1 cellular context compared by ENCODE assay signal in the genomic region with DNA sequence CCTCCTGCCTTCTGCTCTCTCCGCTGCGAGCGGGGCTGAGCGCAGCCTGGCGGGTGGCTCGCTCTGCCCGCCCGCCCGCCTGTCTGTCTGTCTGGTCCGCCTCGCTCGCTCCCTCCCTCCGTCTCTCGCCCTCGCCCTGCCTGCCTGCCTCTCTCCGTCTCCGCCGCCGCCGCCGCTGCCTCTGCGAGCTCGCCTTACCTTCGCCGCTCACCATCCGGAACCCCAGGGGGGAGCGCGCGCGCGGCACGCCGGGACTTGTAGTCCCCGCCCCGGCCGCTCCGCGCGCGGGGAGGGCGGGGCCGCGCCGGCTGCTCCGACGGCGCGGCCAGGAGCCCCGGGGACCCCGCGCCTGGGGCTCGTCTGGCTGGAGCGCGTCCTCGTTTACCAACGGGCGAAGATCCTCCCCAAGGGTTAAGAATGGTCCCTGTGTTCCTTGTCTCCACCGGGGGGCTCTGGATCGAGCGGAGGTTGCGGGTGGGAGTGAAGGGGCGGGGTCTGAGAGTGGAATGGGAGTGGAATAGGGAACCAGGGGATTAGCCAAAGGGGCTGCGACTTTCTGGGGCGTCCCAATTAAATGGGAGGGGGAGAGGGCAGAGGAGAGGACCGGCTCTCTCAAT.
TF ChIP-seq lines count a peak whose summit lies in the region.

TSS of gene AHDC1 (minus strand) at position 183 of the 617 bp plus-strand sequence. CDS start 52,029 bp downstream, outside the sequence.

TF ChIP-seq in K562, 482 proteins besides CTCF, POLR2A, EP300 and RAD21 (continued from another document and continues in another):
- TF ChIP-seq, protein P1, sequence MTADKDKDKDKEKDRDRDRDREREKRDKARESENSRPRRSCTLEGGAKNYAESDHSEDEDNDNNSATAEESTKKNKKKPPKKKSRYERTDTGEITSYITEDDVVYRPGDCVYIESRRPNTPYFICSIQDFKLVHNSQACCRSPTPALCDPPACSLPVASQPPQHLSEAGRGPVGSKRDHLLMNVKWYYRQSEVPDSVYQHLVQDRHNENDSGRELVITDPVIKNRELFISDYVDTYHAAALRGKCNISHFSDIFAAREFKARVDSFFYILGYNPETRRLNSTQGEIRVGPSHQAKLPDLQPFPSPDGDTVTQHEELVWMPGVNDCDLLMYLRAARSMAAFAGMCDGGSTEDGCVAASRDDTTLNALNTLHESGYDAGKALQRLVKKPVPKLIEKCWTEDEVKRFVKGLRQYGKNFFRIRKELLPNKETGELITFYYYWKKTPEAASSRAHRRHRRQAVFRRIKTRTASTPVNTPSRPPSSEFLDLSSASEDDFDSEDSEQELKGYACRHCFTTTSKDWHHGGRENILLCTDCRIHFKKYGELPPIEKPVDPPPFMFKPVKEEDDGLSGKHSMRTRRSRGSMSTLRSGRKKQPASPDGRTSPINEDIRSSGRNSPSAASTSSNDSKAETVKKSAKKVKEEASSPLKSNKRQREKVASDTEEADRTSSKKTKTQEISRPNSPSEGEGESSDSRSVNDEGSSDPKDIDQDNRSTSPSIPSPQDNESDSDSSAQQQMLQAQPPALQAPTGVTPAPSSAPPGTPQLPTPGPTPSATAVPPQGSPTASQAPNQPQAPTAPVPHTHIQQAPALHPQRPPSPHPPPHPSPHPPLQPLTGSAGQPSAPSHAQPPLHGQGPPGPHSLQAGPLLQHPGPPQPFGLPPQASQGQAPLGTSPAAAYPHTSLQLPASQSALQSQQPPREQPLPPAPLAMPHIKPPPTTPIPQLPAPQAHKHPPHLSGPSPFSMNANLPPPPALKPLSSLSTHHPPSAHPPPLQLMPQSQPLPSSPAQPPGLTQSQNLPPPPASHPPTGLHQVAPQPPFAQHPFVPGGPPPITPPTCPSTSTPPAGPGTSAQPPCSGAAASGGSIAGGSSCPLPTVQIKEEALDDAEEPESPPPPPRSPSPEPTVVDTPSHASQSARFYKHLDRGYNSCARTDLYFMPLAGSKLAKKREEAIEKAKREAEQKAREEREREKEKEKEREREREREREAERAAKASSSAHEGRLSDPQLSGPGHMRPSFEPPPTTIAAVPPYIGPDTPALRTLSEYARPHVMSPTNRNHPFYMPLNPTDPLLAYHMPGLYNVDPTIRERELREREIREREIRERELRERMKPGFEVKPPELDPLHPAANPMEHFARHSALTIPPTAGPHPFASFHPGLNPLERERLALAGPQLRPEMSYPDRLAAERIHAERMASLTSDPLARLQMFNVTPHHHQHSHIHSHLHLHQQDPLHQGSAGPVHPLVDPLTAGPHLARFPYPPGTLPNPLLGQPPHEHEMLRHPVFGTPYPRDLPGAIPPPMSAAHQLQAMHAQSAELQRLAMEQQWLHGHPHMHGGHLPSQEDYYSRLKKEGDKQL (CRISPR knock-in tag; IDR thresholded peaks at IDR 0.05; ENCODE audit: borderline replicate concordance): no peak
- no peak for TF ChIP-seq SPI1 (IDR thresholded peaks at IDR 0.05; ENCODE audit: borderline replicate concordance, low read depth, low read length)
- peak; percentile 84 for TF ChIP-seq TAF1 (IDR thresholded peaks at IDR 0.05; ENCODE audit: control insufficient read depth, extremely low read depth, insufficient read depth, low read length, severe bottlenecking)
- TF ChIP-seq CREB1 (IDR thresholded peaks at IDR 0.05): peak; percentile 35; the same call in 1 of the 2 replicates
- TF ChIP-seq CREB1 (CRISPR knock-in tag; IDR thresholded peaks at IDR 0.05): peak; percentile 59; the same call in 1 of the 2 replicates
- no peak for TF ChIP-seq ZBTB49 (CRISPR knock-in tag; IDR thresholded peaks at IDR 0.05; ENCODE audit: borderline replicate concordance)
- TF ChIP-seq MBD2 (IDR thresholded peaks at IDR 0.05; ENCODE audit: borderline replicate concordance, low read depth): peak; percentile 62; the same call in 1 of the 2 replicates
- TF ChIP-seq TEAD4 (IDR thresholded peaks at IDR 0.05; ENCODE audit: low read length): no peak
- TF ChIP-seq TEAD4 (CRISPR knock-in tag; IDR thresholded peaks at IDR 0.05; ENCODE audit: borderline replicate concordance): no peak
- TF ChIP-seq ARNT (IDR thresholded peaks at IDR 0.05): no peak
- peak; percentile 68 for TF ChIP-seq HMGN3 (IDR thresholded peaks at IDR 0.05; ENCODE audit: borderline replicate concordance, extremely low read depth, insufficient read length, low read depth, low read length)
- no peak for TF ChIP-seq BRF1 (IDR thresholded peaks at IDR 0.05; ENCODE audit: borderline replicate concordance, extremely low read depth, insufficient read length)
- no peak for TF ChIP-seq TCF3 (CRISPR knock-in tag; IDR thresholded peaks at IDR 0.05)
- 0 out of 4 replicates have a peak, but pooled peaks of 1 of the 2 experiments have one; percentile 28 for TF ChIP-seq MLLT1 (IDR thresholded peaks at IDR 0.05)
- no peak for TF ChIP-seq BRD9 (IDR thresholded peaks at IDR 0.05; ENCODE audit: low read depth, partially characterized antibody)
- TF ChIP-seq PHB (CRISPR knock-in tag; IDR thresholded peaks at IDR 0.05): 0 out of 2 replicates have a peak, but pooled peaks have one; percentile 24
- no peak for TF ChIP-seq WHSC1 (IDR thresholded peaks at IDR 0.05; ENCODE audit: low read length)
- TF ChIP-seq ETV6 (IDR thresholded peaks at IDR 0.05; ENCODE audit: borderline replicate concordance in 1 of 2, low read depth in 2 of 2, low read length in 1 of 2): no peak
- no peak for TF ChIP-seq ETV6 (CRISPR knock-in tag; IDR thresholded peaks at IDR 0.05; ENCODE audit: borderline replicate concordance)
- no peak for TF ChIP-seq ZNF766 (CRISPR knock-in tag; conservative IDR thresholded peaks at IDR 0.05)
- no peak for TF ChIP-seq ZNF445 (CRISPR knock-in tag; IDR thresholded peaks at IDR 0.05; ENCODE audit: low read depth)
- TF ChIP-seq ID3 (CRISPR knock-in tag; IDR thresholded peaks at IDR 0.05): no peak
- TF ChIP-seq ID3 (tag; IDR thresholded peaks at IDR 0.05): no peak
- no peak for TF ChIP-seq E2F5 (CRISPR knock-in tag; IDR thresholded peaks at IDR 0.05)
- TF ChIP-seq DPF2 (IDR thresholded peaks at IDR 0.05): peak; percentile 15; the same call in 1 of the 2 replicates
- TF ChIP-seq ZNF24 (IDR thresholded peaks at IDR 0.05): no peak
- 0 out of 2 replicates have a peak, but pooled peaks have one; percentile 58 for TF ChIP-seq REST (CRISPR knock-in tag; IDR thresholded peaks at IDR 0.05; ENCODE audit: low read depth)
- no peak for TF ChIP-seq SREBF2 (CRISPR knock-in tag; IDR thresholded peaks at IDR 0.05)
- no peak for TF ChIP-seq ZNF197 (CRISPR knock-in tag; IDR thresholded peaks at IDR 0.05; ENCODE audit: low read depth)
- no peak for TF ChIP-seq NFE2 (IDR thresholded peaks at IDR 0.05; ENCODE audit: low read depth)
- TF ChIP-seq DNMT1 (IDR thresholded peaks at IDR 0.05): no peak
- TF ChIP-seq CBFA2T3 (IDR thresholded peaks at IDR 0.05): no peak
- TF ChIP-seq ZNF77 (CRISPR knock-in tag; IDR thresholded peaks at IDR 0.05): no peak
- TF ChIP-seq, protein P2, sequence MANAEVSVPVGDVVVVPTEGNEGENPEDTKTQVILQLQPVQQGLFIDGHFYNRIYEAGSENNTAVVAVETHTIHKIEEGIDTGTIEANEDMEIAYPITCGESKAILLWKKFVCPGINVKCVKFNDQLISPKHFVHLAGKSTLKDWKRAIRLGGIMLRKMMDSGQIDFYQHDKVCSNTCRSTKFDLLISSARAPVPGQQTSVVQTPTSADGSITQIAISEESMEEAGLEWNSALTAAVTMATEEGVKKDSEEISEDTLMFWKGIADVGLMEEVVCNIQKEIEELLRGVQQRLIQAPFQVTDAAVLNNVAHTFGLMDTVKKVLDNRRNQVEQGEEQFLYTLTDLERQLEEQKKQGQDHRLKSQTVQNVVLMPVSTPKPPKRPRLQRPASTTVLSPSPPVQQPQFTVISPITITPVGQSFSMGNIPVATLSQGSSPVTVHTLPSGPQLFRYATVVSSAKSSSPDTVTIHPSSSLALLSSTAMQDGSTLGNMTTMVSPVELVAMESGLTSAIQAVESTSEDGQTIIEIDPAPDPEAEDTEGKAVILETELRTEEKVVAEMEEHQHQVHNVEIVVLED (CRISPR knock-in tag; IDR thresholded peaks at IDR 0.05): peak; percentile 70
- no peak for TF ChIP-seq ZFP1 (CRISPR knock-in tag; IDR thresholded peaks at IDR 0.05)
- no peak for TF ChIP-seq SMARCA4 (IDR thresholded peaks at IDR 0.05)
- TF ChIP-seq DMBX1 (CRISPR knock-in tag; IDR thresholded peaks at IDR 0.05; ENCODE audit: borderline replicate concordance): no peak
- TF ChIP-seq ASH1L (IDR thresholded peaks at IDR 0.05; ENCODE audit: borderline replicate concordance, low read depth, partially characterized antibody): no peak
- no peak for TF ChIP-seq BACH1 (tag; IDR thresholded peaks at IDR 0.05)
- TF ChIP-seq ZNF583 (CRISPR knock-in tag; IDR thresholded peaks at IDR 0.05): 0 out of 2 replicates have a peak, but pooled peaks have one; percentile 19
- TF ChIP-seq, protein P3, sequence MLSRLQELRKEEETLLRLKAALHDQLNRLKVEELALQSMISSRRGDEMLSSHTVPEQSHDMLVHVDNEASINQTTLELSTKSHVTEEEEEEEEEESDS (CRISPR knock-in tag; IDR thresholded peaks at IDR 0.05): no peak
- no peak for TF ChIP-seq ZFP30 (CRISPR knock-in tag; IDR thresholded peaks at IDR 0.05; ENCODE audit: borderline replicate concordance)
- TF ChIP-seq PHF8 (IDR thresholded peaks at IDR 0.05; ENCODE audit: borderline replicate concordance, low read length): peak; percentile 69; the same call in 1 of the 2 replicates
- no peak for TF ChIP-seq NFRKB (IDR thresholded peaks at IDR 0.05; ENCODE audit: low read depth)
- TF ChIP-seq ARID3A (IDR thresholded peaks at IDR 0.05; ENCODE audit: borderline replicate concordance, low read depth, low read length): no peak
